9 cellular contexts compared by ENCODE assay signal in the genomic region with DNA sequence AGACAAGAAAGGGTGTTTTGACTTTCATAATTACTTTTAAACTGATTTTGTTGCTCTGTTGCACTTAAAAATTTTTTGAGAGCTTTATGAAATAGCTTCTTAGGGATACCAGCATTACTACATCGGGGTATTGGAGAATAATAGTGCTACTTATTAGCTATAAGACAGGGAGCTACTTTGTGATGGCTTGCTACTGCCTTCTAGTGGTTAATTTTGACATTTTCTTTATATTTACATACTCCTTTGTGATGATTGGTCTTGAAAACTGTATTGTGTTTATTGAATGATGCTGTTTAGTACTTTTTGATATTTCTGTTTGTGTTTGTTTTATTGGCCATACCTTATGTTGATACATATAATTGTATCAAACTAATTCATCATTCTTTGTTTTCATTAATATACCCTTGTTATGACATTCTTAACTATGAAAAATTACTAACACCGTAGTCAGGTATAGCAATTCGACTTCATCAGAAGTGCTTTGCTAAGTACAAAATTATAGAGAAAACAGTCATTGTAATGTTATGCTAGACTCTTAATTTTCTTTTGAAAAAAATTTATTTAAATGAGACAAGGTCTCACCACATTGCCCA.
DNase-seq lines count a peak whose midpoint lies in the region; ATAC-seq, FAIRE-seq and TF ChIP-seq lines count a peak whose summit lies in the region.
"Had no signal": no experiment of that assay in that cellular context is flagged by ENCODE, and none has a peak within 500 bp of the region (broad histone marks: within the 10 kb centered on the region; RNA-seq: fewer than 3 reads in every experiment).

No MANE protein-coding gene starts in this region.

- intact Hi-C loops in Right ventricle myocardium superior (cut with DNase I), result loop anchor here (2.0 kb wide), 1 partner anchor 142 kb away; no protein-coding TSS in a partner anchor

- H3K4me3 ChIP-seq in WERI-Rb-1 (ENCODE audit: low read depth, low read length) (no peak overlapping the region), retinal pigment epithelial cell (ENCODE audit: low read length) (no peak overlapping the region)

- FAIRE-seq in A204.1 (lab: Jason Lieb, UNC), result peak; percentile 97

- no peak overlapping the region for H3K27ac ChIP-seq in WERI-Rb-1

- H3K27me3 ChIP-seq in WERI-Rb-1 (ENCODE audit: insufficient read depth, low read depth, severe bottlenecking), result no peaks in the 10 kb centered on the region

- peak; percentile 83 for ATAC-seq in Right ventricle myocardium superior (ENCODE audit: poor library complexity)
- ATAC-seq in GM18858 (IDR thresholded peaks at IDR 0.05; ENCODE audit: unreplicated experiment), result no peak
- ATAC-seq in GM21381 (IDR thresholded peaks at IDR 0.05; ENCODE audit: unreplicated experiment), result no peak

- DNase-seq in NCI-H187 (lab: John Stamatoyannopoulos, UW) (peak; percentile 3 to 11), WERI-Rb-1 (no peak), Right ventricle myocardium superior (no peak), retinal pigment epithelial cell (ENCODE audit: low read depth) (no peak)
- DNase-seq: activated naive CD8-positive, alpha-beta T cell treated with anti-CD3 and anti-CD28 coated beads, Interleukin-2, amount 10 ng/mL, durations not matched to agents 7 days and 5 days had no signal

- H3K9me3 ChIP-seq in WERI-Rb-1 (ENCODE audit: severe bottlenecking), result no peaks in the 10 kb centered on the region

- peaks cover 22% of the 10 kb centered on the region for H3K36me3 ChIP-seq in WERI-Rb-1

- TF ChIP-seq CTCF in GM12873 (IDR thresholded peaks at IDR 0.05; ENCODE audit: insufficient read depth, low read depth, low read length, missing control alignments), result peak; percentile 78
- TF ChIP-seq CTCF in WERI-Rb-1 (IDR thresholded peaks at IDR 0.05; ENCODE audit: low read depth, low read length), result peak; percentile 60
- TF ChIP-seq CTCF in retinal pigment epithelial cell (conservative IDR thresholded peaks at IDR 0.05; ENCODE audit: low read depth, low read length), result peak; percentile 66

Comparison
In these comparisons a context has a peak if more than half of its experiments do, and no peak if none do; other contexts are left out.
1. DNase-seq: peak in NCI-H187 (2 of 2); none in WERI-Rb-1 (single experiment), Right ventricle myocardium superior (single experiment) and retinal pigment epithelial cell (single experiment).
2. Peak in every context shown above with its lines, with median percentiles within 50 percentile points of each other: CTCF ChIP-seq.